ENCODE assay signal across 1 cellular context in genomic region chr7:2101630-2102374, GRCh38.
TF ChIP-seq lines count a peak whose summit lies in the region.

No MANE protein-coding gene starts in this region.

TF ChIP-seq in K562, 482 proteins besides CTCF, POLR2A, EP300 and RAD21 (continued from another document):
- TF ChIP-seq ZBTB33 (CRISPR knock-in tag; IDR thresholded peaks at IDR 0.05) (0 out of 2 replicates have a peak, but pooled peaks have one; percentile 28), ZBTB26 (CRISPR knock-in tag; IDR thresholded peaks at IDR 0.05) (0 out of 2 replicates have a peak, but pooled peaks have one; percentile 33), TBL1XR1 (IDR thresholded peaks at IDR 0.05; ENCODE audit: low read length in 2 of 2) (no peak), RFX5 (IDR thresholded peaks at IDR 0.05; ENCODE audit: low read depth, low read length) (no peak)
